ENCODE assay signal across 8 cellular contexts in genomic region chr10:80462277-80462985, GRCh38. TPM values are rescaled to one million over a fixed set of nuclear protein-coding genes. Genes with fewer than 3 reads are reported as not detected.
DNase-seq lines count a peak whose midpoint lies in the region; ATAC-seq, FAIRE-seq and TF ChIP-seq lines count a peak whose summit lies in the region.

No MANE protein-coding gene starts in this region.

- no peaks in the 10 kb centered on the region for H3K27me3 ChIP-seq in pancreas

- CTCF ChIA-PET in T-cell (lab: Charles Lee): interaction anchor here (0.6 to 6.6 kb wide), 11 partner anchors 12 to 69 kb away, joined by 3 to 56 read pairs (median 3); no protein-coding TSS in a partner anchor

- POLR2A ChIA-PET in T-cell (lab: Charles Lee): interaction anchor here (1.0 to 2.0 kb wide), 2 partner anchors 24 to 34 kb away, joined by 5 to 8 read pairs; no protein-coding TSS in a partner anchor

- H3K36me3 Mint-ChIP-seq in CD14-positive monocyte (peaks cover 18 to 44% of the 10 kb centered on the region in 2 donors), T-cell (peaks cover 30% of the 10 kb centered on the region)

- peaks cover 64 to 84% (median 82%) of the 10 kb centered on the region in 3 donors for H3K4me1 ChIP-seq in pancreas

- no peak for TF ChIP-seq CTCF in CD14-positive monocyte (IDR thresholded peaks at IDR 0.05)
- no peak for TF ChIP-seq CTCF in fibroblast of mammary gland (conservative IDR thresholded peaks at IDR 0.05; ENCODE audit: control insufficient read depth, insufficient read depth, low read depth, low read length)
- no peak for TF ChIP-seq CTCF in pancreas (IDR thresholded peaks at IDR 0.05)

- peak overlapping the region in 3 of 4 donors; percentile 79 to 85 (median 83) for H3K27ac ChIP-seq in pancreas

- H3K27me3 Mint-ChIP-seq in CD14-positive monocyte (ENCODE audit: low read depth in 3 of 3) (peaks cover 0 to 3% (median 0%) of the 10 kb centered on the region in 3 donors), T-cell (no peaks in the 10 kb centered on the region)

- peaks cover 0 to 3% (median 0%) of the 10 kb centered on the region in 7 donors for H3K9me3 Mint-ChIP-seq in CD14-positive monocyte
- no peaks in the 10 kb centered on the region for H3K9me3 Mint-ChIP-seq in T-cell

- no peaks in the 10 kb centered on the region for H3K36me3 ChIP-seq in pancreas

- H3K4me3 ChIP-seq in fibroblast of mammary gland (ENCODE audit: control insufficient read depth, low read depth, low read length): no peak overlapping the region
- H3K4me3 ChIP-seq in pancreas: no peak overlapping the region

- WGBS in pancreas, 2 donors: 68 to 73% methylated on average over 8 of the region's 8 CpGs

- H3K27ac Mint-ChIP-seq in CD14-positive monocyte (peak overlapping the region; percentile 79 to 97 (median 94)), T-cell (peak overlapping the region; percentile 95 to 99)

- ATAC-seq in T-cell (replicated peaks in 1 of 4) (no peak), pancreas (no peak), GM18870 (IDR thresholded peaks at IDR 0.05; ENCODE audit: unreplicated experiment) (no peak), GM18519 (IDR thresholded peaks at IDR 0.05; ENCODE audit: low FRiP score, unreplicated experiment) (no peak)

- DNase-seq in CD14-positive monocyte (ENCODE audit: low spot score) (no peak), T-cell (no peak), fibroblast of mammary gland (ENCODE audit: low read depth) (peak; percentile 65), pancreas (peak in 1 of 6 donors; percentile 13), cerebellar nuclear complex (lab: John Stamatoyannopoulos, UW) (no peak), NCI-H2107 treated with DMSO at 0.1 percent for 48 hours (lab: John Stamatoyannopoulos, UW; ENCODE audit: unreplicated experiment) (no peak)

- peaks cover 99% of the 10 kb centered on the region for H3K4me1 Mint-ChIP-seq in CD14-positive monocyte
- H3K4me1 Mint-ChIP-seq in T-cell: peaks cover 99 to 100% (median 100%) of the 10 kb centered on the region in 3 donors

- intact Hi-C loops in CD14-positive monocyte (cut with micrococcal nuclease): no loop called here
- intact Hi-C loops in pancreas (cut with DNase I): no loop called here

- H3K9me3 ChIP-seq in pancreas: no peaks in the 10 kb centered on the region

- peak overlapping the region; percentile 24 to 56 for H3K4me3 Mint-ChIP-seq in CD14-positive monocyte
- peak overlapping the region in 2 of 3 donors; percentile 98 to 99 for H3K4me3 Mint-ChIP-seq in T-cell

- no peak for FAIRE-seq in pancreas (lab: Jason Lieb, UNC)

RNA-seq across cellular contexts. Expression of gene TSPAN14, which starts 8.3 kb away (rescaled TPM):
- polyA plus RNA-seq in CD14-positive monocyte (100 to 1,000 TPM; 123 to 160 TPM), pancreas (10 to 100 TPM; 10.6 to 18.8 TPM)
- total RNA-seq in T-cell (100 to 1,000 TPM; 130 to 204 (median 194) TPM), pancreas (10 to 100 TPM; 20.5 to 61.9 (median 26.2) TPM)

RNA-seq across cellular contexts. Expression of gene PRXL2A, which starts 54.1 kb away (rescaled TPM):
- polyA plus RNA-seq in CD14-positive monocyte (1 to 10 TPM; 3.4 to 4.1 TPM), pancreas (10 to 100 TPM; 18.6 to 38.4 TPM)
- total RNA-seq in T-cell (1 to 10 TPM; 2.9 to 6.3 (median 5.2) TPM), pancreas (10 to 100 TPM; 18.2 to 39.8 (median 26.8) TPM)
